In the genomic region with DNA sequence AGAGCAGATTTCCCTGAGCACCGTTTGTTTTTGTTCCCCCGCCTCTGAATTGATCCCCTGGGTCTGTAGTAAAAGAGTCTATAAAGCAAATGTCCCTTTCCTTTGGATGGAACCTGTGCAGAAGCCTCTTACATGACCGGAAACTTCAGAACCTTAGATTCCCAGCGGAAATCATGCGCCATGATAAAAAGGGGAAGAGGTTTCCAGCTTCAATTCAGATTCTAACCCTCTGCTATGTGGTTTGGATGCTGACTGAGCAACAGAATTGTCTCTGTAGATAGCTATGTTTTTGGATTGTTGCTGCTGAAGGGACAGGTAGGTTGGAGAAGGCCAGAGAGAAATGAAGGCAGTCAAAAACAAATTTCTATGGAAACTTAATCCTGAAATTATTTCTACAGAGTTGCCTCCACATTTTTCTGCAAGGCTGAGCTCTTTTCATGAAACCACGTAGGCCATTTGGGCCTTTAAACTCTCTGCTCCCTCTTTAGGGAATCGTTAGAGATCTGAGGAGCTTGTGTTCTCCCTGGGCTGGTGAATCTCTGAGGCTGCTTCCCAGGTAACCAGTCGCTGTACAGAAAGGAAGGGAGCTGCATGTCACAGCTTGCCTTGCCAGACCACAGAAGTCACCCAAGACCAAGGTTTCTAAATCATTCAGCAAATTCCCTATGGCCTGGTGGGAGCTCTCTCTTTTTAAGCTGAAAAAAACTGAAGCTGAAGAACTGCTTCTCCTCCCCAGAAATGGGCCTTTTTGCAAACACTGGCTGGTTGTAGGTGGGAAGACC, we compare ENCODE assay signal across 27 cellular contexts. TPM values are rescaled to one million over a fixed set of nuclear protein-coding genes. Genes with fewer than 3 reads are reported as not detected.
"Had no signal": no experiment of that assay in that cellular context is flagged by ENCODE, and none has a peak within 500 bp of the region (broad histone marks: within the 10 kb centered on the region; RNA-seq: fewer than 3 reads in every experiment).

No MANE protein-coding gene starts in this region.

- DNase-seq: activated CD4-positive, alpha-beta T cell treated with anti-CD3 and anti-CD28 coated beads, Interleukin-2, amount 50 U/mL, for 1 hour; activated CD8-positive, alpha-beta memory T cell treated with anti-CD3 and anti-CD28 coated beads, Interleukin-2, amount 50 U/mL, for 4 hours; activated effector memory CD4-positive, alpha-beta T cell treated with Interleukin-2 at 50 U/mL for 16 hours; activated naive CD4-positive, alpha-beta T cell treated with anti-CD3 and anti-CD28 coated beads, Interleukin-2, amount 10 ng/mL, durations not matched to agents 7 days and 5 days; activated naive CD8-positive, alpha-beta T cell treated with anti-CD3 and anti-CD28 coated beads, Interleukin-2, amount 50 U/mL, for 24 hours; activated T-cell treated with anti-CD3 and anti-CD28 coated beads, Interleukin-2, amount 50 U/mL, for 48 hours; anterior cingulate cortex; central memory CD4-positive, alpha-beta T cell; heart left ventricle; kidney glomerular epithelial cell; left ventricle myocardium superior; mucosa of descending colon; naive B cell; right lobe of liver; small intestine; stimulated activated CD4-positive, alpha-beta T cell treated with anti-CD3 and anti-CD28 coated beads, Interleukin-15, amount 100 ng/mL, for 24 hours; stimulated activated CD4-positive, alpha-beta T cell treated with anti-CD3 and anti-CD28 coated beads, Interleukin-2, amount 100 ng/mL, for 48 hours; stimulated activated naive CD8-positive, alpha-beta T cell treated with anti-CD3 and anti-CD28 coated beads, Interleukin-15, amount 100 ng/mL, for 72 hours; T-cell; T-helper 9 cell; testis had no signal

- H3K36me3 ChIP-seq: gastroesophageal sphincter, heart left ventricle, neutrophil, right lobe of liver had no signal

- H3K9me3 ChIP-seq: gastroesophageal sphincter, heart left ventricle, mucosa of descending colon, neutrophil, right lobe of liver, testis had no signal

- H3K79me2 ChIP-seq: parathyroid adenoma had no signal

- H3K27me3 ChIP-seq: gastroesophageal sphincter, right lobe of liver, testis had no signal

- H3K4me3 ChIP-seq: gastroesophageal sphincter, heart left ventricle, mucosa of descending colon, right lobe of liver, testis had no signal

- H3K4me1 ChIP-seq: gastroesophageal sphincter, heart left ventricle, parathyroid adenoma, testis had no signal

- FAIRE-seq: colon, endometrium, small intestine had no signal

- H2AFZ ChIP-seq: parathyroid adenoma had no signal

- H3K27ac ChIP-seq: gastroesophageal sphincter, heart left ventricle, neutrophil, parathyroid adenoma, right lobe of liver, testis had no signal

- H3K9ac ChIP-seq: parathyroid adenoma had no signal

- ATAC-seq: activated naive CD8-positive, alpha-beta T cell treated with anti-CD3 and anti-CD28 coated beads, Interleukin-2, amount 50 U/mL, for 24 hours; esophagus mucosa; gastroesophageal sphincter; heart left ventricle; left ventricle myocardium superior; mucosa of descending colon; stimulated activated naive CD8-positive, alpha-beta T cell treated with anti-CD3 and anti-CD28 coated beads, Interleukin-15, amount 100 ng/mL, for 72 hours; T-cell had no signal

RNA-seq across cellular contexts. Expression of gene OR10P1, which starts 28.7 kb away (rescaled TPM):
- total RNA-seq: esophagus mucosa, gastroesophageal sphincter, heart left ventricle, left ventricle myocardium superior, mucosa of descending colon, right lobe of liver, T-cell, testis had no signal
- polyA plus RNA-seq: heart left ventricle, small intestine had no signal

RNA-seq across cellular contexts. Expression of gene OR2AP1, which starts 35.7 kb away (rescaled TPM):
- total RNA-seq: esophagus mucosa, gastroesophageal sphincter, heart left ventricle, left ventricle myocardium superior, mucosa of descending colon, right lobe of liver, testis had no signal
- polyA plus RNA-seq: heart left ventricle, small intestine had no signal

RNA-seq across cellular contexts. Expression of gene OR6C4, which starts 58.6 kb away (rescaled TPM):
- total RNA-seq: esophagus mucosa, gastroesophageal sphincter, heart left ventricle, left ventricle myocardium superior, mucosa of descending colon, right lobe of liver, T-cell, testis had no signal
- polyA plus RNA-seq: heart left ventricle, small intestine had no signal
